In the genomic region with DNA sequence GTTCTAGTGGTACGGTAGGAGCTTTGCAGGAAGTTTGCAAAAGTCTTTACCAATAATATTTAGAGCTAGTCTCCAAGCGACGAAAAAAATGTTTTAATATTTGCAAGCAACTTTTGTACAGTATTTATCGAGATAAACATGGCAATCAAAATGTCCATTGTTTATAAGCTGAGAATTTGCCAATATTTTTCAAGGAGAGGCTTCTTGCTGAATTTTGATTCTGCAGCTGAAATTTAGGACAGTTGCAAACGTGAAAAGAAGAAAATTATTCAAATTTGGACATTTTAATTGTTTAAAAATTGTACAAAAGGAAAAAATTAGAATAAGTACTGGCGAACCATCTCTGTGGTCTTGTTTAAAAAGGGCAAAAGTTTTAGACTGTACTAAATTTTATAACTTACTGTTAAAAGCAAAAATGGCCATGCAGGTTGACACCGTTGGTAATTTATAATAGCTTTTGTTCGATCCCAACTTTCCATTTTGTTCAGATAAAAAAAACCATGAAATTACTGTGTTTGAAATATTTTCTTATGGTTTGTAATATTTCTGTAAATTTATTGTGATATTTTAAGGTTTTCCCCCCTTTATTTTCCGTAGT, we compare ENCODE assay signal across 16 cellular contexts. TPM values are rescaled to one million over a fixed set of nuclear protein-coding genes. Genes with fewer than 3 reads are reported as not detected.
DNase-seq lines count a peak whose midpoint lies in the region; ATAC-seq, FAIRE-seq and TF ChIP-seq lines count a peak whose summit lies in the region.
"Had no signal": no experiment of that assay in that cellular context is flagged by ENCODE, and none has a peak within 500 bp of the region (broad histone marks: within the 10 kb centered on the region; RNA-seq: fewer than 3 reads in every experiment).

No MANE protein-coding gene starts in this region.

- no peak overlapping the region for H2BK12ac ChIP-seq in H1 (ENCODE audit: low read depth, low read length)

- peaks cover 3% of the 10 kb centered on the region; the same call in 1 of the 2 replicates for H3K79me1 ChIP-seq in H1 (ENCODE audit: low read depth, low read length)

- H3K9me3 Mint-ChIP-seq in nephron, result no peaks in the 10 kb centered on the region
- H3K9me3 Mint-ChIP-seq: stimulated activated naive CD8-positive, alpha-beta T cell treated with anti-CD3 and anti-CD28 coated beads, Interleukin-15, Interleukin-2, amounts not matched to agents 100 ng/mL and 50 ng/mL, for 24 hours had no signal

- H2AK5ac ChIP-seq in H1 (ENCODE audit: low read depth, low read length), result no peak overlapping the region

- H3K27me3 ChIP-seq in DOHH2 (ENCODE audit: control insufficient read depth, low read length) (peaks cover 83% of the 10 kb centered on the region), KMS-11 (ENCODE audit: insufficient read depth, low read depth) (no peaks in the 10 kb centered on the region), H1 (replicated peaks in 1 of 4; ENCODE audit: control insufficient read depth in 3 of 4, extremely low read depth in 1 of 4, insufficient read depth in 3 of 4, low read length in 3 of 4) (no peaks in the 10 kb centered on the region)

- ATAC-seq in HG02798 (IDR thresholded peaks at IDR 0.05; ENCODE audit: poor library complexity, unreplicated experiment) (no peak), HG02763 (IDR thresholded peaks at IDR 0.05; ENCODE audit: unreplicated experiment) (no peak)

- H3K9me3 ChIP-seq in DOHH2 (ENCODE audit: control insufficient read depth, insufficient read depth, low read length) (no peaks in the 10 kb centered on the region), H1 (ENCODE audit: insufficient read depth in 2 of 2, low read depth in 1 of 2, low read length in 1 of 2) (no peaks in the 10 kb centered on the region)

- H3K27ac ChIP-seq in DOHH2 (ENCODE audit: low read depth, low read length), result no peak overlapping the region
- H3K27ac ChIP-seq in KMS-11, result peak overlapping the region; percentile 86
- H3K27ac ChIP-seq in H1 (ENCODE audit: low read depth, low read length), result peak overlapping the region; percentile 14; the same call in 1 of the 2 replicates
- H3K27ac ChIP-seq: HL-60 had no signal

- peaks cover 7% of the 10 kb centered on the region for H3K27me3 Mint-ChIP-seq in nephron (ENCODE audit: low read depth)

- H2BK120ac ChIP-seq in H1 (replicated peaks; ENCODE audit: low read depth, low read length), result no peak overlapping the region

- no peaks in the 10 kb centered on the region for H3K36me3 Mint-ChIP-seq in nephron (ENCODE audit: low read depth)

- peak overlapping the region; percentile 33 for H3K56ac ChIP-seq in H1 (replicated peaks; ENCODE audit: insufficient read length, low read depth, low read length)

- H3K4ac ChIP-seq in H1 (replicated peaks; ENCODE audit: insufficient read length, low read depth, low read length), result no peak overlapping the region

- H4K91ac ChIP-seq in H1 (replicated peaks; ENCODE audit: insufficient read length, low read length), result no peak overlapping the region

- H4K5ac ChIP-seq in H1 (ENCODE audit: insufficient read length, low read depth, low read length), result peak overlapping the region; percentile 94

- H3K79me2 ChIP-seq in DOHH2 (ENCODE audit: control insufficient read depth, low read length), result no peaks in the 10 kb centered on the region
- peaks cover 46% of the 10 kb centered on the region for H3K79me2 ChIP-seq in KMS-11 (ENCODE audit: insufficient read depth, low read depth)
- H3K79me2 ChIP-seq in H1 (ENCODE audit: control insufficient read depth in 1 of 2, insufficient read depth in 2 of 2, low read length in 2 of 2), result peaks cover 13 to 77% of the 10 kb centered on the region in 2 experiments

- H3K27ac Mint-ChIP-seq in nephron, result peak overlapping the region in 1 of 3 experiments; percentile 42
- H3K27ac Mint-ChIP-seq: stimulated activated naive CD8-positive, alpha-beta T cell treated with anti-CD3 and anti-CD28 coated beads, Interleukin-15, Interleukin-2, amounts not matched to agents 100 ng/mL and 50 ng/mL, for 24 hours had no signal

- CTCF ChIA-PET in H1 (lab: Charles Lee; ENCODE audit: partially characterized antibody), result interaction anchor here (0.7 to 0.8 kb wide), 2 partner anchors 15 to 500 kb away, joined by 3 read pairs; no protein-coding TSS in a partner anchor

- no peak overlapping the region for H2BK15ac ChIP-seq in H1 (ENCODE audit: low read length)

- H3K4me1 Mint-ChIP-seq in nephron, result peaks cover 10% of the 10 kb centered on the region

- TF ChIP-seq RAD21 in H1 (IDR thresholded peaks at IDR 0.05 in 1 of 2, conservative IDR thresholded peaks at IDR 0.05 in 1 of 2; ENCODE audit: low read depth in 2 of 2, low read length in 2 of 2), result no peak

- no peaks in the 10 kb centered on the region for H3K9me2 ChIP-seq in DOHH2 (replicated peaks; ENCODE audit: control insufficient read depth, low read length)

- H4K8ac ChIP-seq in H1 (ENCODE audit: extremely low read depth, insufficient read depth, low read length), result no peak overlapping the region

- peaks cover 11% of the 10 kb centered on the region for H3K23me2 ChIP-seq in H1 (ENCODE audit: low read depth, low read length)

- H3K4me1 ChIP-seq in DOHH2 (ENCODE audit: control insufficient read depth, low read length) (peaks cover 29% of the 10 kb centered on the region), KMS-11 (ENCODE audit: low read depth, poor library complexity, severe bottlenecking) (peaks cover 24% of the 10 kb centered on the region), H1 (replicated peaks in 1 of 4; ENCODE audit: control insufficient read depth in 3 of 4, insufficient read depth in 4 of 4, low read length in 3 of 4) (peaks cover 1 to 11% (median 5%) of the 10 kb centered on the region in 4 experiments; a peak in 5 of 7 replicates)

- H3K23ac ChIP-seq in H1 (ENCODE audit: insufficient read length), result no peak overlapping the region

- no peak for TF ChIP-seq POLR2A in H1 (IDR thresholded peaks at IDR 0.05; ENCODE audit: control extremely low read depth in 1 of 2, low read depth in 2 of 2, low read length in 2 of 2)

- DNase-seq in H1 (ENCODE audit: low read depth in 1 of 2, low spot score in 2 of 2), result no peak
- no peak for DNase-seq in GM13976 (ENCODE audit: low spot score)
- no peak for DNase-seq in KG1 (lab: John Stamatoyannopoulos, UW)
- DNase-seq: activated CD4-positive, alpha-beta memory T cell treated with anti-CD3 and anti-CD28 coated beads for 36 hours; kidney had no signal

- POLR2A ChIA-PET in H1 (lab: Charles Lee; ENCODE audit: partially characterized antibody), result interaction anchor here (0.6 to 3.9 kb wide), 9 partner anchors 8 to 703 kb away, joined by 3 to 46 read pairs (median 4); no protein-coding TSS in a partner anchor

- H4K20me1 ChIP-seq in DOHH2 (ENCODE audit: control insufficient read depth, insufficient read depth, low read depth, low read length), result no peaks in the 10 kb centered on the region
- no peaks in the 10 kb centered on the region for H4K20me1 ChIP-seq in KMS-11 (ENCODE audit: insufficient read depth)
- H4K20me1 ChIP-seq in H1 (replicated peaks in 1 of 2; ENCODE audit: control insufficient read depth in 1 of 2, insufficient read depth in 2 of 2, low read length in 2 of 2), result peaks cover 0 to 2% of the 10 kb centered on the region in 2 experiments

- no peak overlapping the region; the same call in 1 of the 2 replicates for H3K18ac ChIP-seq in H1 (ENCODE audit: extremely low read depth, low read length)

- 0 out of 2 replicates have a peak, but pooled peaks cover 7% of the 10 kb centered on the region for H3F3A ChIP-seq in DOHH2 (ENCODE audit: control insufficient read depth, insufficient read depth)

- WGBS in H1 (ENCODE audit: extremely low coverage in 1 of 2, insufficient coverage in 1 of 2, insufficient read length in 1 of 2, insufficient replicate concordance in 2 of 2, low coverage in 1 of 2, low lambda C conversion rate in 2 of 2, missing lambda C conversion rate in 1 of 2), 2 experiments, result 2% methylated on average over 9 of the region's 9 CpGs; no CpG with 5 or more reads in 1 of the 2 experiments

- no peak for TF ChIP-seq EP300 in H1 (IDR thresholded peaks at IDR 0.05; ENCODE audit: borderline replicate concordance in 1 of 2, low read depth in 2 of 2, low read length in 2 of 2)

- H3K4me2 ChIP-seq in DOHH2 (ENCODE audit: low read length) (peak overlapping the region; percentile 48), KMS-11 (peak overlapping the region; percentile 68), H1 (ENCODE audit: insufficient read depth in 1 of 2, low read depth in 2 of 2, low read length in 2 of 2) (peak overlapping the region; percentile 75 to 89)

- H3K36me3 ChIP-seq in DOHH2 (ENCODE audit: control insufficient read depth, low read length) (no peaks in the 10 kb centered on the region), KMS-11 (ENCODE audit: insufficient read depth) (no peaks in the 10 kb centered on the region), H1 (ENCODE audit: control insufficient read depth in 2 of 4, insufficient read depth in 4 of 4, low read length in 3 of 4) (peaks cover 0 to 53% (median 8%) of the 10 kb centered on the region in 4 experiments; a peak in 4 of 8 replicates)

- H3K9ac ChIP-seq in KMS-11 (peak overlapping the region; percentile 87), H1 (replicated peaks in 1 of 4; ENCODE audit: extremely low read depth in 1 of 4, low read depth in 3 of 4, low read length in 3 of 4) (peak overlapping the region; percentile 56 to 88 (median 72); a peak in 6 of 7 replicates)

- no peak overlapping the region for H2BK20ac ChIP-seq in H1 (ENCODE audit: low read length)

- TF ChIP-seq CTCF in DOHH2 (IDR thresholded peaks at IDR 0.05; ENCODE audit: low read depth, low read length, poor library complexity, severe bottlenecking), result no peak
- no peak for TF ChIP-seq CTCF in KMS-11 (conservative IDR thresholded peaks at IDR 0.05; ENCODE audit: low read depth, low read length)
- TF ChIP-seq CTCF in H1 (IDR thresholded peaks at IDR 0.05; ENCODE audit: control extremely low read depth in 1 of 3, insufficient read depth in 1 of 3, low read depth in 1 of 3, low read length in 3 of 3), result no peak
- TF ChIP-seq CTCF in nephron (IDR thresholded peaks at IDR 0.05; ENCODE audit: unreplicated experiment in 3 of 3), result no peak
- no peak for TF ChIP-seq CTCF in GM13976 (IDR thresholded peaks at IDR 0.05; ENCODE audit: borderline replicate concordance, control extremely low read depth, extremely low read depth, insufficient read depth, missing control alignments)

- peak overlapping the region; percentile 82 to 90 (median 84) for H3K4me3 Mint-ChIP-seq in nephron
- H3K4me3 Mint-ChIP-seq: activated CD4-positive, alpha-beta memory T cell treated with anti-CD3 and anti-CD28 coated beads for 36 hours; stimulated activated naive CD8-positive, alpha-beta T cell treated with anti-CD3 and anti-CD28 coated beads, Interleukin-15, Interleukin-2, amounts not matched to agents 100 ng/mL and 50 ng/mL, for 24 hours had no signal

- no peak overlapping the region for H3K14ac ChIP-seq in H1 (ENCODE audit: insufficient read length)

- FAIRE-seq in H1 (lab: Jason Lieb, UNC), result no peak
- FAIRE-seq: G401.6, GM18507, H54, kidney had no signal

- no peak overlapping the region for H2BK5ac ChIP-seq in H1 (ENCODE audit: low read depth, low read length)

- H2AFZ ChIP-seq in KMS-11 (ENCODE audit: low read depth) (no peak overlapping the region), H1 (ENCODE audit: low read length) (no peak overlapping the region)

- H3K4me3 ChIP-seq in DOHH2 (ENCODE audit: low read length) (no peak overlapping the region), KMS-11 (IDR thresholded peaks at IDR 0.05; ENCODE audit: insufficient read depth, low read depth, low read length) (peak overlapping the region; percentile 0), H1 (ENCODE audit: extremely low read depth in 1 of 4, insufficient read depth in 2 of 4, low read depth in 3 of 4, low read length in 4 of 4) (peak overlapping the region; percentile 90 to 98 (median 96))

- in situ Hi-C loops in GM13976 (cut with MboI; ENCODE audit: low sequenced_read_pairs, unreplicated experiment), result loop anchor here (25.0 kb wide), 1 partner anchor 549 kb away; no protein-coding TSS in a partner anchor

RNA-seq across cellular contexts. Expression of gene SOX2, which starts 2.0 kb away (rescaled TPM):
- 247 and 260 TPM in 2 replicates for total RNA-seq in H1 (2021; fragmentation: NEBNext Ultra II Directional; extraction: Animal tissue kit (Norgen Biotek cat#: 25700))
- 149 and 170 TPM in 2 replicates for polyA plus RNA-seq in H1 (2011; rRNA removed)
- polyA plus RNA-seq in H1 (2011; cell fraction: cytosol; rRNA removed), result 181 TPM
- 120 TPM for polyA plus RNA-seq in H1 (2011; cell fraction: nucleus; rRNA removed)
- 130 to 186 TPM (median 157 TPM) in 4 replicates for polyA plus RNA-seq in H1 (2012, experiment 1 of 2)
- 64.0 TPM for polyA plus RNA-seq in H1 (2012, experiment 2 of 2)
- polyA plus RNA-seq in H1 (2013, experiment 1 of 2), result 171 TPM
- polyA plus RNA-seq in H1 (2013, experiment 2 of 2), result 169 TPM
- polyA minus RNA-seq in H1 (2011; rRNA and poly(A)+ RNA removed), result 34.6 and 35.5 TPM in 2 replicates
- 101 TPM for polyA minus RNA-seq in H1 (2011; cell fraction: cytosol; rRNA and poly(A)+ RNA removed)
- 83.5 TPM for polyA minus RNA-seq in H1 (2011; cell fraction: nucleus; rRNA and poly(A)+ RNA removed)
- total RNA-seq: activated CD4-positive, alpha-beta memory T cell treated with anti-CD3 and anti-CD28 coated beads for 36 hours; myocyte had no signal
